Comparison of ENCODE assay signal across 18 cellular contexts in the genomic region with DNA sequence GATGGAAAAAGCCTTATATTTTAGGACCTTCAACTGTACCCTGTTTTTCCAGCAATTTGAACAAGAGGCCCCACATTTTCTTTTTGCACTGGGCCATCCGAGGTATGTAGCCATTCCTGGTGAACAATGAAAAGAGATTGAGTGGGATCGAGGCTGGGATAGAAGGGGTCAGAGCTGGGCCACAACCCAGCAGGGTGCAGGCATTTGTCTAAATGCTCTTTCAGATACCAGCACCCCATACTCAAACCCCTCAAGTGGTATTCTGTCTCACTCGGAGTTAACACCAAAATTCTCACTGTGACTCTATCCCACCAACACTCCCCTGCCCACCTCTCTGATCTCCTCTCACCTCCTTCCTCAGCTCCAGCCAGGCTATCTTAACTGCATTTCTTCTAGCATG. TPM values are rescaled to one million over a fixed set of nuclear protein-coding genes. Genes with fewer than 3 reads are reported as not detected.
DNase-seq lines count a peak whose midpoint lies in the region; ATAC-seq and TF ChIP-seq lines count a peak whose summit lies in the region.
"Had no signal": no experiment of that assay in that cellular context is flagged by ENCODE, and none has a peak within 500 bp of the region (broad histone marks: within the 10 kb centered on the region; RNA-seq: fewer than 3 reads in every experiment).

No MANE protein-coding gene starts in this region.

- H3K79me2 ChIP-seq in GM23338 (replicated peaks; ENCODE audit: insufficient read depth): no peaks in the 10 kb centered on the region

- intact Hi-C loops in adrenal gland (cut with DNase I): no loop called here
- intact Hi-C loops in esophagus squamous epithelium (cut with DNase I): no loop called here

- peaks cover 3% of the 10 kb centered on the region for H3K27me3 Mint-ChIP-seq in GM23338 (ENCODE audit: insufficient read depth, low read depth, poor library complexity)
- H3K27me3 Mint-ChIP-seq: CD4-positive, alpha-beta T cell had no signal

- peak overlapping the region; percentile 23; the same call in 1 of the 2 replicates for H3K4me2 ChIP-seq in GM23338

- TF ChIP-seq POLR2A in adrenal gland (IDR thresholded peaks at IDR 0.05) (no peak), esophagus squamous epithelium (IDR thresholded peaks at IDR 0.05) (no peak)

- no peak overlapping the region for H2AFZ ChIP-seq in GM23338
- H2AFZ ChIP-seq: GM23248 had no signal

- H3K27ac ChIP-seq in GM23338 (ENCODE audit: low read depth): no peak overlapping the region
- peak overlapping the region in 3 of 5 donors; percentile 20 to 68 (median 48) for H3K27ac ChIP-seq in adrenal gland
- peak overlapping the region; percentile 86 for H3K27ac ChIP-seq in mesodermal cell (ENCODE audit: low read depth, low read length, severe bottlenecking)
- H3K27ac ChIP-seq in esophagus squamous epithelium: peak overlapping the region in 1 of 4 donors; percentile 13
- H3K27ac ChIP-seq: GM23248 had no signal

- peaks cover 34% of the 10 kb centered on the region for H3K4me1 Mint-ChIP-seq in GM23338

- H3K36me3 Mint-ChIP-seq in GM23338 (ENCODE audit: low read depth): peaks cover under 1% of the 10 kb centered on the region; the same call in 2 of the 3 replicates

- 57 to 77% (median 74%) methylated on average over 3 of the region's 3 CpGs for WGBS in adrenal gland, 4 donors
- WGBS in mesodermal cell (ENCODE audit: insufficient coverage in 2 of 2), 2 experiments: 39 to 57% methylated on average over 2 to 3 of the region's 3 CpGs
- WGBS in esophagus squamous epithelium, 2 donors: 95 to 96% methylated on average over 2 to 3 of the region's 3 CpGs

- H3K27ac Mint-ChIP-seq in GM23338: no peak overlapping the region
- H3K27ac Mint-ChIP-seq: B cell; CD4-positive, alpha-beta T cell had no signal

- H3K9me3 ChIP-seq in adrenal gland (replicated peaks in 1 of 3) (no peaks in the 10 kb centered on the region), mesodermal cell (ENCODE audit: control insufficient read depth, low read length) (peaks cover 1% of the 10 kb centered on the region), esophagus squamous epithelium (no peaks in the 10 kb centered on the region)

- H3K36me3 ChIP-seq in GM23338 (ENCODE audit: insufficient read depth) (no peaks in the 10 kb centered on the region), adrenal gland (replicated peaks in 1 of 2) (no peaks in the 10 kb centered on the region), mesodermal cell (ENCODE audit: control insufficient read depth, insufficient read depth, low read length) (no peaks in the 10 kb centered on the region), esophagus squamous epithelium (no peaks in the 10 kb centered on the region)

- H3K9me2 ChIP-seq in GM23338 (ENCODE audit: insufficient read depth): 0 out of 2 replicates have a peak, but pooled peaks cover 3% of the 10 kb centered on the region

- H3K9me3 Mint-ChIP-seq in GM23338: peaks cover under 1% of the 10 kb centered on the region; the same call in 1 of the 3 replicates

- TF ChIP-seq CTCF in GM23338 (conservative IDR thresholded peaks at IDR 0.05; ENCODE audit: low read depth in 2 of 2) (no peak), adrenal gland (IDR thresholded peaks at IDR 0.05) (no peak), esophagus squamous epithelium (IDR thresholded peaks at IDR 0.05) (no peak)

- H3K4me3 ChIP-seq in GM23338: no peak overlapping the region
- no peak overlapping the region for H3K4me3 ChIP-seq in adrenal gland
- no peak overlapping the region for H3K4me3 ChIP-seq in mesodermal cell (ENCODE audit: extremely low read depth, insufficient read depth, low read length, poor library complexity, severe bottlenecking)
- H3K4me3 ChIP-seq in esophagus squamous epithelium: no peak overlapping the region
- H3K4me3 ChIP-seq: GM23248, SK-N-MC had no signal

- H3K27me3 ChIP-seq in GM23338 (ENCODE audit: insufficient read depth): no peaks in the 10 kb centered on the region
- no peaks in the 10 kb centered on the region for H3K27me3 ChIP-seq in adrenal gland
- no peaks in the 10 kb centered on the region for H3K27me3 ChIP-seq in esophagus squamous epithelium

- no peaks in the 10 kb centered on the region for H4K20me1 ChIP-seq in GM23338 (replicated peaks; ENCODE audit: insufficient read depth)

- ATAC-seq in GM23338: peak; percentile 80
- no peak for ATAC-seq in HG02981 (IDR thresholded peaks at IDR 0.05; ENCODE audit: unreplicated experiment)
- ATAC-seq in HG03378 (IDR thresholded peaks at IDR 0.05; ENCODE audit: unreplicated experiment): no peak
- ATAC-seq: Panc1 had no signal

- no peaks in the 10 kb centered on the region for H3F3A ChIP-seq in GM23338 (replicated peaks; ENCODE audit: low read depth)

- H3K4me1 ChIP-seq in GM23338 (ENCODE audit: insufficient read depth) (peaks cover 15% of the 10 kb centered on the region), adrenal gland (replicated peaks in 1 of 2) (peaks cover 0 to 33% of the 10 kb centered on the region in 2 donors), mesodermal cell (ENCODE audit: control insufficient read depth, insufficient read depth, low read length, poor library complexity, severe bottlenecking) (peaks cover 25% of the 10 kb centered on the region), esophagus squamous epithelium (peaks cover 0 to 6% (median 0%) of the 10 kb centered on the region in 3 donors)

- H3K4me3 Mint-ChIP-seq in GM23338: no peak overlapping the region
- H3K4me3 Mint-ChIP-seq: B cell; CD4-positive, alpha-beta T cell had no signal

- peak; percentile 51 for DNase-seq in GM23338 (ENCODE audit: low spot score)
- no peak for DNase-seq in adrenal gland
- peak; percentile 47 for DNase-seq in retina
- DNase-seq in esophagus squamous epithelium (lab: John Stamatoyannopoulos, UW): no peak
- DNase-seq: Calu3; CD4-positive, alpha-beta T cell; DMS79; GM23248; NCI-H1105; NCI-H1694; NCI-H2227 treated with DMSO at 0.1 percent for 48 hours; NCI-H524 had no signal

TF ChIP-seq in GM23338, 12 proteins besides CTCF, POLR2A, EP300 and RAD21:
- TF ChIP-seq ZNF114 (CRISPR knock-in tag; IDR thresholded peaks at IDR 0.05): no peak
- TF ChIP-seq, protein P1, sequence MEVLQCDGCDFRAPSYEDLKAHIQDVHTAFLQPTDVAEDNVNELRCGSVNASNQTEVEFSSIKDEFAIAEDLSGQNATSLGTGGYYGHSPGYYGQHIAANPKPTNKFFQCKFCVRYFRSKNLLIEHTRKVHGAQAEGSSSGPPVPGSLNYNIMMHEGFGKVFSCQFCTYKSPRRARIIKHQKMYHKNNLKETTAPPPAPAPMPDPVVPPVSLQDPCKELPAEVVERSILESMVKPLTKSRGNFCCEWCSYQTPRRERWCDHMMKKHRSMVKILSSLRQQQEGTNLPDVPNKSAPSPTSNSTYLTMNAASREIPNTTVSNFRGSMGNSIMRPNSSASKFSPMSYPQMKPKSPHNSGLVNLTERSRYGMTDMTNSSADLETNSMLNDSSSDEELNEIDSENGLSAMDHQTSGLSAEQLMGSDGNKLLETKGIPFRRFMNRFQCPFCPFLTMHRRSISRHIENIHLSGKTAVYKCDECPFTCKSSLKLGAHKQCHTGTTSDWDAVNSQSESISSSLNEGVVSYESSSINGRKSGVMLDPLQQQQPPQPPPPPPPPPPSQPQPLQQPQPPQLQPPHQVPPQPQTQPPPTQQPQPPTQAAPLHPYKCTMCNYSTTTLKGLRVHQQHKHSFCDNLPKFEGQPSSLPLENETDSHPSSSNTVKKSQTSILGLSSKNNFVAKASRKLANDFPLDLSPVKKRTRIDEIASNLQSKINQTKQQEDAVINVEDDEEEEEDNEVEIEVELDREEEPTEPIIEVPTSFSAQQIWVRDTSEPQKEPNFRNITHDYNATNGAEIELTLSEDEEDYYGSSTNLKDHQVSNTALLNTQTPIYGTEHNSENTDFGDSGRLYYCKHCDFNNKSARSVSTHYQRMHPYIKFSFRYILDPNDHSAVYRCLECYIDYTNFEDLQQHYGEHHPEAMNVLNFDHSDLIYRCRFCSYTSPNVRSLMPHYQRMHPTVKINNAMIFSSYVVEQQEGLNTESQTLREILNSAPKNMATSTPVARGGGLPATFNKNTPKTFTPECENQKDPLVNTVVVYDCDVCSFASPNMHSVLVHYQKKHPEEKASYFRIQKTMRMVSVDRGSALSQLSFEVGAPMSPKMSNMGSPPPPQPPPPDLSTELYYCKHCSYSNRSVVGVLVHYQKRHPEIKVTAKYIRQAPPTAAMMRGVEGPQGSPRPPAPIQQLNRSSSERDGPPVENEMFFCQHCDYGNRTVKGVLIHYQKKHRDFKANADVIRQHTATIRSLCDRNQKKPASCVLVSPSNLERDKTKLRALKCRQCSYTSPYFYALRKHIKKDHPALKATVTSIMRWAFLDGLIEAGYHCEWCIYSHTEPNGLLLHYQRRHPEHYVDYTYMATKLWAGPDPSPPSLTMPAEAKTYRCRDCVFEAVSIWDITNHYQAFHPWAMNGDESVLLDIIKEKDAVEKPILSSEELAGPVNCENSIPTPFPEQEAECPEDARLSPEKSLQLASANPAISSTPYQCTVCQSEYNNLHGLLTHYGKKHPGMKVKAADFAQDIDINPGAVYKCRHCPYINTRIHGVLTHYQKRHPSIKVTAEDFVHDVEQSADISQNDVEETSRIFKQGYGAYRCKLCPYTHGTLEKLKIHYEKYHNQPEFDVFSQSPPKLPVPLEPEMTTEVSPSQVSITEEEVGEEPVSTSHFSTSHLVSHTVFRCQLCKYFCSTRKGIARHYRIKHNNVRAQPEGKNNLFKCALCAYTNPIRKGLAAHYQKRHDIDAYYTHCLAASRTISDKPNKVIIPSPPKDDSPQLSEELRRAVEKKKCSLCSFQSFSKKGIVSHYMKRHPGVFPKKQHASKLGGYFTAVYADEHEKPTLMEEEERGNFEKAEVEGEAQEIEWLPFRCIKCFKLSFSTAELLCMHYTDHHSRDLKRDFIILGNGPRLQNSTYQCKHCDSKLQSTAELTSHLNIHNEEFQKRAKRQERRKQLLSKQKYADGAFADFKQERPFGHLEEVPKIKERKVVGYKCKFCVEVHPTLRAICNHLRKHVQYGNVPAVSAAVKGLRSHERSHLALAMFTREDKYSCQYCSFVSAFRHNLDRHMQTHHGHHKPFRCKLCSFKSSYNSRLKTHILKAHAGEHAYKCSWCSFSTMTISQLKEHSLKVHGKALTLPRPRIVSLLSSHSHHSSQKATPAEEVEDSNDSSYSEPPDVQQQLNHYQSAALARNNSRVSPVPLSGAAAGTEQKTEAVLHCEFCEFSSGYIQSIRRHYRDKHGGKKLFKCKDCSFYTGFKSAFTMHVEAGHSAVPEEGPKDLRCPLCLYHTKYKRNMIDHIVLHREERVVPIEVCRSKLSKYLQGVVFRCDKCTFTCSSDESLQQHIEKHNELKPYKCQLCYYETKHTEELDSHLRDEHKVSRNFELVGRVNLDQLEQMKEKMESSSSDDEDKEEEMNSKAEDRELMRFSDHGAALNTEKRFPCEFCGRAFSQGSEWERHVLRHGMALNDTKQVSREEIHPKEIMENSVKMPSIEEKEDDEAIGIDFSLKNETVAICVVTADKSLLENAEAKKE (CRISPR knock-in tag; IDR thresholded peaks at IDR 0.05): peak; percentile 49; the same call in 1 of the 2 replicates

RNA-seq across cellular contexts. Expression of a gene that starts 26.8 kb away (rescaled TPM):
- 153 and 191 TPM in 2 replicates for total RNA-seq in GM23338 (2014; rRNA removed; shearing (Covaris generic))
- 100 and 117 TPM in 2 replicates for polyA plus RNA-seq in GM23338 (2016; fragmentation: Nextera tagmentation; extraction: Ambion mirVana)
- total RNA-seq in adrenal gland: 10 to 100 TPM; 12.3 to 81.8 (median 47.7) TPM
- polyA plus RNA-seq in adrenal gland: 10 to 100 TPM; 16.3 to 21.5 (median 21.0) TPM
- 378 TPM for polyA plus RNA-seq in mesodermal cell (2013, experiment 1 of 2)
- 304 TPM for polyA plus RNA-seq in mesodermal cell (2013, experiment 2 of 2)
- 10 to 100 TPM; 17.6 to 30.4 (median 24.9) TPM for total RNA-seq in esophagus squamous epithelium

Comparison
In these comparisons a context has a peak if more than half of its experiments do, and no peak if none do; other contexts are left out.
1. DNase-seq: peak in GM23338 (single experiment) and retina (single experiment); none in adrenal gland (0 of 7) and esophagus squamous epithelium (single experiment).